1 cellular context compared by ENCODE assay signal in genomic region chr12:51419473-51420228, GRCh38.
TF ChIP-seq lines count a peak whose summit lies in the region.

No MANE protein-coding gene starts in this region.

TF ChIP-seq in GM23338, 12 proteins besides CTCF, POLR2A, EP300 and RAD21 (continued from another document):
- 0 out of 2 replicates have a peak, but pooled peaks have one; percentile 11 for TF ChIP-seq ZNF462 (CRISPR knock-in tag; IDR thresholded peaks at IDR 0.05)
- TF ChIP-seq NANOG (IDR thresholded peaks at IDR 0.05; ENCODE audit: borderline replicate concordance) = no peak
- no peak for TF ChIP-seq EZH2phosphoT487 (IDR thresholded peaks at IDR 0.05; ENCODE audit: unreplicated experiment)
- 0 out of 2 replicates have a peak, but pooled peaks have one; percentile 2 for TF ChIP-seq CREB1 (CRISPR knock-in tag; IDR thresholded peaks at IDR 0.05; ENCODE audit: low read depth)
- TF ChIP-seq, protein P1, sequence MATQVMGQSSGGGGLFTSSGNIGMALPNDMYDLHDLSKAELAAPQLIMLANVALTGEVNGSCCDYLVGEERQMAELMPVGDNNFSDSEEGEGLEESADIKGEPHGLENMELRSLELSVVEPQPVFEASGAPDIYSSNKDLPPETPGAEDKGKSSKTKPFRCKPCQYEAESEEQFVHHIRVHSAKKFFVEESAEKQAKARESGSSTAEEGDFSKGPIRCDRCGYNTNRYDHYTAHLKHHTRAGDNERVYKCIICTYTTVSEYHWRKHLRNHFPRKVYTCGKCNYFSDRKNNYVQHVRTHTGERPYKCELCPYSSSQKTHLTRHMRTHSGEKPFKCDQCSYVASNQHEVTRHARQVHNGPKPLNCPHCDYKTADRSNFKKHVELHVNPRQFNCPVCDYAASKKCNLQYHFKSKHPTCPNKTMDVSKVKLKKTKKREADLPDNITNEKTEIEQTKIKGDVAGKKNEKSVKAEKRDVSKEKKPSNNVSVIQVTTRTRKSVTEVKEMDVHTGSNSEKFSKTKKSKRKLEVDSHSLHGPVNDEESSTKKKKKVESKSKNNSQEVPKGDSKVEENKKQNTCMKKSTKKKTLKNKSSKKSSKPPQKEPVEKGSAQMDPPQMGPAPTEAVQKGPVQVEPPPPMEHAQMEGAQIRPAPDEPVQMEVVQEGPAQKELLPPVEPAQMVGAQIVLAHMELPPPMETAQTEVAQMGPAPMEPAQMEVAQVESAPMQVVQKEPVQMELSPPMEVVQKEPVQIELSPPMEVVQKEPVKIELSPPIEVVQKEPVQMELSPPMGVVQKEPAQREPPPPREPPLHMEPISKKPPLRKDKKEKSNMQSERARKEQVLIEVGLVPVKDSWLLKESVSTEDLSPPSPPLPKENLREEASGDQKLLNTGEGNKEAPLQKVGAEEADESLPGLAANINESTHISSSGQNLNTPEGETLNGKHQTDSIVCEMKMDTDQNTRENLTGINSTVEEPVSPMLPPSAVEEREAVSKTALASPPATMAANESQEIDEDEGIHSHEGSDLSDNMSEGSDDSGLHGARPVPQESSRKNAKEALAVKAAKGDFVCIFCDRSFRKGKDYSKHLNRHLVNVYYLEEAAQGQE (IDR thresholded peaks at IDR 0.05; ENCODE audit: unreplicated experiment) = no peak
- TF ChIP-seq JUNB (IDR thresholded peaks at IDR 0.05; ENCODE audit: unreplicated experiment) = no peak
- no peak for TF ChIP-seq POLR2AphosphoS5 (IDR thresholded peaks at IDR 0.05; ENCODE audit: low read depth)
- TF ChIP-seq ZNF331 (CRISPR knock-in tag; IDR thresholded peaks at IDR 0.05; ENCODE audit: low read depth) = no peak
- no peak for TF ChIP-seq EZH2 (IDR thresholded peaks at IDR 0.05; ENCODE audit: low read depth, unreplicated experiment)
